ENCODE assay signal across 2 cellular contexts in genomic region chr6:33607126-33607783, GRCh38.
A peak's percentile ranks its signal among the peaks of the same experiment; 100 is the strongest.
TF ChIP-seq lines count a peak whose summit lies in the region.

No MANE protein-coding gene starts in this region.

TF ChIP-seq in HepG2, 621 proteins besides CTCF, POLR2A, EP300 and RAD21:
- peak; percentile 5; the same call in 1 of the 2 replicates for TF ChIP-seq SIN3A (IDR thresholded peaks at IDR 0.05; ENCODE audit: borderline replicate concordance, low read depth, low read length)
- TF ChIP-seq ZNF788 (CRISPR knock-in tag; IDR thresholded peaks at IDR 0.05; ENCODE audit: borderline replicate concordance) = 0 out of 2 replicates have a peak, but pooled peaks have one; percentile 36
- TF ChIP-seq RNF2 (conservative IDR thresholded peaks at IDR 0.05; ENCODE audit: low read depth) = no peak
- TF ChIP-seq CCDC6 (CRISPR knock-in tag; IDR thresholded peaks at IDR 0.05) = peak; percentile 40; the same call in 1 of the 2 replicates
- no peak for TF ChIP-seq ZNF383 (CRISPR knock-in tag; IDR thresholded peaks at IDR 0.05; ENCODE audit: borderline replicate concordance)
- TF ChIP-seq, protein P1, sequence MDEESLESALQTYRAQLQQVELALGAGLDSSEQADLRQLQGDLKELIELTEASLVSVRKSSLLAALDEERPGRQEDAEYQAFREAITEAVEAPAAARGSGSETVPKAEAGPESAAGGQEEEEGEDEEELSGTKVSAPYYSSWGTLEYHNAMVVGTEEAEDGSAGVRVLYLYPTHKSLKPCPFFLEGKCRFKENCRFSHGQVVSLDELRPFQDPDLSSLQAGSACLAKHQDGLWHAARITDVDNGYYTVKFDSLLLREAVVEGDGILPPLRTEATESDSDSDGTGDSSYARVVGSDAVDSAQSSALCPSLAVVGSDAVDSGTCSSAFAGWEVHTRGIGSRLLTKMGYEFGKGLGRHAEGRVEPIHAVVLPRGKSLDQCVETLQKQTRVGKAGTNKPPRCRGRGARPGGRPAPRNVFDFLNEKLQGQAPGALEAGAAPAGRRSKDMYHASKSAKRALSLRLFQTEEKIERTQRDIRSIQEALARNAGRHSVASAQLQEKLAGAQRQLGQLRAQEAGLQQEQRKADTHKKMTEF (CRISPR knock-in tag; IDR thresholded peaks at IDR 0.05) = 0 out of 2 replicates have a peak, but pooled peaks have one; percentile 23
- TF ChIP-seq ZSCAN21 (CRISPR knock-in tag; IDR thresholded peaks at IDR 0.05; ENCODE audit: borderline replicate concordance) = 0 out of 2 replicates have a peak, but pooled peaks have one; percentile 2
TF ChIP-seq in HepG2: peak in this region for 5.

TF ChIP-seq in SK-N-SH treated with all-trans-retinoic acid at 6 μM for 48 hours, 23 proteins besides CTCF, POLR2A, EP300 and RAD21:
- no peak for TF ChIP-seq OSR1 (CRISPR knock-in tag; IDR thresholded peaks at IDR 0.05)
- 0 out of 2 replicates have a peak, but pooled peaks have one; percentile 23 for TF ChIP-seq ZNF70 (CRISPR knock-in tag; IDR thresholded peaks at IDR 0.05)
